Comparison of ENCODE assay signal across 8 cellular contexts in genomic region chr2:47784349-47784851, GRCh38. TPM values are rescaled to one million over a fixed set of nuclear protein-coding genes. Genes with fewer than 3 reads are reported as not detected.
DNase-seq lines count a peak whose midpoint lies in the region; FAIRE-seq and TF ChIP-seq lines count a peak whose summit lies in the region.

No MANE protein-coding gene starts in this region.

- no peak for FAIRE-seq in endothelial cell of umbilical vein (lab: Jason Lieb, UNC)

- H3K36me3 ChIP-seq in CD4-positive, alpha-beta memory T cell (ENCODE audit: insufficient read depth, low read length): no peaks in the 10 kb centered on the region
- H3K36me3 ChIP-seq in NT2/D1 (ENCODE audit: insufficient read depth, insufficient read length, low read length) (peaks cover 25% of the 10 kb centered on the region), endothelial cell of umbilical vein (ENCODE audit: control insufficient read depth in 2 of 2, extremely low read depth in 1 of 2, insufficient read depth in 2 of 2, low read length in 2 of 2) (no peaks in the 10 kb centered on the region), neural progenitor cell (peaks cover 6% of the 10 kb centered on the region)

- peak overlapping the region; percentile 98 for H3K4me2 ChIP-seq in endothelial cell of umbilical vein (ENCODE audit: insufficient read depth, low read length)
- H3K4me2 ChIP-seq in neural progenitor cell: peak overlapping the region; percentile 79

- peak overlapping the region; percentile 18 for H2AFZ ChIP-seq in endothelial cell of umbilical vein (ENCODE audit: low read depth, low read length)
- H2AFZ ChIP-seq in neural progenitor cell (replicated peaks): no peak overlapping the region

- H3K27ac ChIP-seq in CD4-positive, alpha-beta memory T cell (ENCODE audit: low read depth, low read length): peak overlapping the region; percentile 94
- H3K27ac ChIP-seq in endothelial cell of umbilical vein (ENCODE audit: insufficient read depth, low read depth, low read length) (peak overlapping the region; percentile 44), neural progenitor cell (peak overlapping the region; percentile 57)

- H4K20me1 ChIP-seq in endothelial cell of umbilical vein (replicated peaks; ENCODE audit: control insufficient read depth, extremely low read depth, insufficient read depth, low read length) (peaks cover 2% of the 10 kb centered on the region), neural progenitor cell (ENCODE audit: low read depth) (peaks cover 56% of the 10 kb centered on the region)

- peaks cover 13 to 33% (median 23%) of the 10 kb centered on the region in 4 donors for H3K4me1 Mint-ChIP-seq in CD4-positive, alpha-beta memory T cell
- H3K4me1 Mint-ChIP-seq in neural progenitor cell: peaks cover 10% of the 10 kb centered on the region

- H3K9me3 Mint-ChIP-seq in CD4-positive, alpha-beta memory T cell: peaks cover 0 to 2% (median 0%) of the 10 kb centered on the region in 8 donors
- H3K9me3 Mint-ChIP-seq in neural progenitor cell: peaks cover 13% of the 10 kb centered on the region

- H3K27me3 Mint-ChIP-seq in CD4-positive, alpha-beta memory T cell: no peaks in the 10 kb centered on the region
- H3K27me3 Mint-ChIP-seq in neural progenitor cell (ENCODE audit: insufficient read depth, low read depth): peaks cover 2% of the 10 kb centered on the region

- peak overlapping the region; percentile 22 to 99 for H3K4me3 ChIP-seq in CD4-positive, alpha-beta memory T cell (ENCODE audit: low read length in 2 of 2)
- H3K4me3 ChIP-seq in NT2/D1 (ENCODE audit: insufficient read length, low read depth): peak overlapping the region; percentile 64
- H3K4me3 ChIP-seq in endothelial cell of umbilical vein (replicated peaks in 1 of 3; ENCODE audit: insufficient read depth in 1 of 3, low read depth in 1 of 3, low read length in 3 of 3): peak overlapping the region; percentile 64 to 92 (median 87)
- peak overlapping the region; percentile 64 for H3K4me3 ChIP-seq in neural progenitor cell

- H3K4me1 ChIP-seq in CD4-positive, alpha-beta memory T cell (ENCODE audit: insufficient read depth, low read length): peaks cover 36% of the 10 kb centered on the region
- H3K4me1 ChIP-seq in NT2/D1 (ENCODE audit: insufficient read depth, insufficient read length) (no peaks in the 10 kb centered on the region), endothelial cell of umbilical vein (ENCODE audit: control insufficient read depth, extremely low read depth, insufficient read depth, low read length) (peaks cover 9% of the 10 kb centered on the region), neural progenitor cell (peaks cover 20% of the 10 kb centered on the region)

- peak overlapping the region in 6 of 7 donors; percentile 77 to 93 (median 88) for H3K27ac Mint-ChIP-seq in CD4-positive, alpha-beta memory T cell
- no peak overlapping the region for H3K27ac Mint-ChIP-seq in neural progenitor cell

- BruUV-seq in endothelial cell of umbilical vein (replicated peaks; lab: Mats Ljungman, UMichigan): no TSS peak

- H3F3A ChIP-seq in neural progenitor cell (ENCODE audit: low read depth): peaks cover 28% of the 10 kb centered on the region

- no peak for TF ChIP-seq CTCF in endothelial cell of umbilical vein (IDR thresholded peaks at IDR 0.05; ENCODE audit: extremely low read depth in 1 of 2, insufficient read depth in 1 of 2, low read depth in 1 of 2, low read length in 2 of 2)
- no peak for TF ChIP-seq CTCF in neural progenitor cell (IDR thresholded peaks at IDR 0.05)

- peak overlapping the region; percentile 90 to 94 (median 92) for H3K4me3 Mint-ChIP-seq in CD4-positive, alpha-beta memory T cell
- H3K4me3 Mint-ChIP-seq in neural progenitor cell: peak overlapping the region; percentile 95

- dilution Hi-C loops in endothelial cell of umbilical vein (cut with MboI; ENCODE audit: extremely low pct_ligation_motif_present, low sequenced_read_pairs): no loop called here

- H3K27me3 ChIP-seq in CD4-positive, alpha-beta memory T cell (ENCODE audit: insufficient read depth, low read length): no peaks in the 10 kb centered on the region
- no peaks in the 10 kb centered on the region for H3K27me3 ChIP-seq in NT2/D1 (ENCODE audit: insufficient read depth, insufficient read length)
- H3K27me3 ChIP-seq in endothelial cell of umbilical vein (ENCODE audit: control insufficient read depth in 2 of 2, insufficient read depth in 2 of 2, low read length in 2 of 2): no peaks in the 10 kb centered on the region
- H3K27me3 ChIP-seq in neural progenitor cell: no peaks in the 10 kb centered on the region

- POLR2A ChIA-PET in CD4-positive, alpha-beta memory T cell (lab: Charles Lee; ENCODE audit: partially characterized antibody): interaction anchor here (1.0 kb wide), 1 partner anchor 9 kb away, joined by 4 read pairs; no protein-coding TSS in a partner anchor
- POLR2A ChIA-PET in endothelial cell of umbilical vein (lab: Charles Lee): no interaction called here

- no peaks in the 10 kb centered on the region for H3K9me1 ChIP-seq in endothelial cell of umbilical vein (replicated peaks; ENCODE audit: control insufficient read depth, extremely low read depth, insufficient read depth, low read length)

- no peak for DNase-seq in CD4-positive, alpha-beta memory T cell
- DNase-seq in NT2/D1 (ENCODE audit: low read depth, low spot score) (no peak), endothelial cell of umbilical vein (ENCODE audit: low read depth, low spot score) (peak; percentile 42), neural progenitor cell (ENCODE audit: low spot score) (peak; percentile 44), NCI-H187 (lab: John Stamatoyannopoulos, UW) (no peak), KG1 (lab: John Stamatoyannopoulos, UW) (no peak), hepatic stellate cell (ENCODE audit: low spot score) (no peak), cerebellar cortex (ENCODE audit: low spot score) (no peak)

- H3K79me2 ChIP-seq in endothelial cell of umbilical vein (ENCODE audit: control insufficient read depth, insufficient read depth, low read length) (peaks cover 47% of the 10 kb centered on the region), neural progenitor cell (ENCODE audit: low read depth) (peaks cover 60% of the 10 kb centered on the region)

- H3K9me3 ChIP-seq in CD4-positive, alpha-beta memory T cell (ENCODE audit: control insufficient read depth in 1 of 2, low read length in 2 of 2): no peaks in the 10 kb centered on the region
- H3K9me3 ChIP-seq in NT2/D1 (ENCODE audit: insufficient read depth, low read length) (no peaks in the 10 kb centered on the region), endothelial cell of umbilical vein (replicated peaks; ENCODE audit: control insufficient read depth, insufficient read depth, low read length) (no peaks in the 10 kb centered on the region), neural progenitor cell (ENCODE audit: low read depth) (no peaks in the 10 kb centered on the region)

- H3K9ac ChIP-seq in NT2/D1 (ENCODE audit: insufficient read length, low read depth): peak overlapping the region; percentile 72
- H3K9ac ChIP-seq in endothelial cell of umbilical vein (replicated peaks; ENCODE audit: extremely low read depth, insufficient read depth, low read length): peak overlapping the region; percentile 71
- H3K9ac ChIP-seq in neural progenitor cell: no peak overlapping the region

- CTCF ChIA-PET in CD4-positive, alpha-beta memory T cell (lab: Charles Lee; ENCODE audit: partially characterized antibody): interaction anchor here (1.0 kb wide), 1 partner anchor 17 kb away, joined by 3 read pairs; no protein-coding TSS in a partner anchor
- CTCF ChIA-PET in endothelial cell of umbilical vein (lab: Charles Lee): interaction anchor here (0.7 to 3.5 kb wide), 3 partner anchors 9 to 347 kb away, joined by 3 to 16 read pairs (median 7); no protein-coding TSS in a partner anchor

- no peak for TF ChIP-seq POLR2A in endothelial cell of umbilical vein (IDR thresholded peaks at IDR 0.05; ENCODE audit: low read depth, low read length)

- H3K36me3 Mint-ChIP-seq in CD4-positive, alpha-beta memory T cell: peaks cover 3 to 6% of the 10 kb centered on the region in 2 donors
- peaks cover 21% of the 10 kb centered on the region for H3K36me3 Mint-ChIP-seq in neural progenitor cell

- intact Hi-C loops in CD4-positive, alpha-beta memory T cell (cut with micrococcal nuclease): loop anchor here (5.0 to 10.0 kb wide), 2 partner anchors 262 to 1490 kb away; partner anchors contain the start of gene EPAS1
- intact Hi-C loops in endothelial cell of umbilical vein (cut with micrococcal nuclease): no loop called here

TF ChIP-seq in endothelial cell of umbilical vein, 7 proteins besides CTCF, POLR2A, EP300 and RAD21:
- TF ChIP-seq POLR2AphosphoS5 (IDR thresholded peaks at IDR 0.05; ENCODE audit: insufficient read depth, low read depth, low read length) (no peak), EZH2 (IDR thresholded peaks at IDR 0.05; ENCODE audit: borderline replicate concordance, low read depth, low read length, severe bottlenecking) (no peak), JUN (IDR thresholded peaks at IDR 0.05; ENCODE audit: borderline replicate concordance, insufficient read depth, insufficient read length, low read depth) (no peak), GATA2 (IDR thresholded peaks at IDR 0.05; ENCODE audit: insufficient read depth, insufficient read length, low read depth, low read length) (no peak), MAX (IDR thresholded peaks at IDR 0.05; ENCODE audit: insufficient read depth, insufficient read length) (no peak), MYC (IDR thresholded peaks at IDR 0.05; ENCODE audit: low read depth, low read length) (no peak), FOS (IDR thresholded peaks at IDR 0.05; ENCODE audit: borderline replicate concordance, insufficient read depth, low read length) (no peak)
TF ChIP-seq in endothelial cell of umbilical vein: peak in this region for 0.

RNA-seq across cellular contexts. Expression of gene MSH6, which starts 1.5 kb away (rescaled TPM):
- total RNA-seq in CD4-positive, alpha-beta memory T cell: 10 to 100 TPM; 39.4 to 49.9 TPM
- polyA plus RNA-seq in CD4-positive, alpha-beta memory T cell: 10 to 100 TPM; 11.9 to 35.8 TPM
- total RNA-seq in endothelial cell of umbilical vein (59.3 and 74.0 TPM in 2 replicates), neural progenitor cell (ENCODE audit: low replicate concordance) (204 and 276 TPM in 2 replicates)
- 11.0 and 11.9 TPM in 2 replicates for polyA plus RNA-seq in endothelial cell of umbilical vein
- 17.6 and 18.1 TPM in 2 replicates for polyA plus RNA-seq in endothelial cell of umbilical vein (2011; cell fraction: cytosol; rRNA removed)
- polyA plus RNA-seq in endothelial cell of umbilical vein (2011; cell fraction: nucleus; rRNA removed): 18.8 and 25.3 TPM in 2 replicates
- polyA plus RNA-seq in endothelial cell of umbilical vein (2012): 43.9 and 44.0 TPM in 2 replicates
- 26.9 and 30.1 TPM in 2 replicates for polyA minus RNA-seq in endothelial cell of umbilical vein
- 63.9 TPM for polyA minus RNA-seq in endothelial cell of umbilical vein (2011; cell fraction: cytosol; rRNA and poly(A)+ RNA removed)
- 17.0 and 21.5 TPM in 2 replicates for polyA minus RNA-seq in endothelial cell of umbilical vein (2011; cell fraction: nucleus; rRNA and poly(A)+ RNA removed)

Comparison
In these comparisons a context has a peak if more than half of its experiments do, and no peak if none do; other contexts are left out.
1. DNase-seq: peak in endothelial cell of umbilical vein (single experiment) and neural progenitor cell (single experiment); none in CD4-positive, alpha-beta memory T cell (0 of 5), NT2/D1 (single experiment), NCI-H187 (0 of 2), KG1 (single experiment), hepatic stellate cell (single experiment) and cerebellar cortex (single experiment).
2. H3K27ac ChIP-seq: peak in every context shown above with its lines; median percentile 94 in CD4-positive, alpha-beta memory T cell; 57 in neural progenitor cell; 44 in endothelial cell of umbilical vein.
3. Peak in every context shown above with its lines, with median percentiles within 50 percentile points of each other: H3K4me3 ChIP-seq.